ENCODE assay signal across 12 cellular contexts in the genomic region with DNA sequence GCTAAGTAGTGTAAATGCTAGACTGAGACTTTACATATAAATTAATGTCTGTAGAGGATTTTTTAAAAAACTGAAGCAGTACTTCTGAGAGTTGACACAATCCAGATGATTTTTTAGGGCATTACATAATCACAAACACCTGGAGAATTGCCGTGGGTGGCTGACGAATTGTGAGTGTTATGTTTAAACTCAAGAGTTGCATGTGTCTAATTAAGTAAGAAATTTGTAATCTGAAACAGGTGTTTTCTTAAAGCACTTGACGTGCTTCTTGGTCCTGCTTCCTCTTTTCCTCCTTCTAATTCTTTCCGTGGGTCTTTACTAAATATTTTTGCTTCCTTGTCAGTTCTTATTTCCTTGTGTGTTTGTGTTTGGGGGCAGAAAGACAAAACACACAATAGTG. TPM values are rescaled to one million over a fixed set of nuclear protein-coding genes. Genes with fewer than 3 reads are reported as not detected.
A peak's percentile ranks its signal among the peaks of the same experiment; 100 is the strongest.
DNase-seq lines count a peak whose midpoint lies in the region; ATAC-seq and TF ChIP-seq lines count a peak whose summit lies in the region.
"Had no signal": no experiment of that assay in that cellular context is flagged by ENCODE, and none has a peak within 500 bp of the region (broad histone marks: within the 10 kb centered on the region; RNA-seq: fewer than 3 reads in every experiment).

No MANE protein-coding gene starts in this region.

- intact Hi-C loops in lower lobe of right lung (cut with DNase I) = loop anchor here (10.0 kb wide), 1 partner anchor 121 kb away; no protein-coding TSS in a partner anchor

- no peaks in the 10 kb centered on the region for H3K9me2 ChIP-seq in GM23248 (ENCODE audit: insufficient read depth)

- H3K4me3 ChIP-seq in GM23248 (no peak overlapping the region), lower lobe of right lung (no peak overlapping the region)
- H3K4me3 ChIP-seq: skin epidermis had no signal

- peak; percentile 47 for DNase-seq in GM23248
- DNase-seq in NAMALWA (ENCODE audit: low spot score) = peak; percentile 59
- DNase-seq in lower lobe of right lung = no peak
- no peak for DNase-seq in activated CD8-positive, alpha-beta memory T cell treated with anti-CD3 and anti-CD28 coated beads, Interleukin-2, amount 50 U/mL, for 4 hours
- no peak for DNase-seq in NCI-H82 (lab: John Stamatoyannopoulos, UW)
- DNase-seq in mucosa of gallbladder (ENCODE audit: low spot score) = no peak
- no peak for DNase-seq in activated CD4-positive, alpha-beta T cell treated with anti-CD3 and anti-CD28 coated beads, Interleukin-2, amount 50 U/mL, for 48 hours
- DNase-seq: activated T-cell treated with anti-CD3 and anti-CD28 coated beads, Interleukin-2, amount 50 U/mL, for 24 hours; NCI-H187 had no signal

- H3K4me1 ChIP-seq in GM23248 (ENCODE audit: insufficient read depth) = peaks cover 12% of the 10 kb centered on the region
- no peaks in the 10 kb centered on the region for H3K4me1 ChIP-seq in lower lobe of right lung

- no peaks in the 10 kb centered on the region for H3F3A ChIP-seq in GM23248 (ENCODE audit: insufficient read depth)

- H3K36me3 ChIP-seq in GM23248 (ENCODE audit: low read depth) = no peaks in the 10 kb centered on the region
- no peaks in the 10 kb centered on the region for H3K36me3 ChIP-seq in lower lobe of right lung

- H4K20me1 ChIP-seq in GM23248 (ENCODE audit: insufficient read depth) = no peaks in the 10 kb centered on the region

- H3K27me3 ChIP-seq in GM23248 (replicated peaks; ENCODE audit: insufficient read depth) (no peaks in the 10 kb centered on the region), lower lobe of right lung (ENCODE audit: low read depth) (no peaks in the 10 kb centered on the region)

- TF ChIP-seq CTCF in lower lobe of right lung (IDR thresholded peaks at IDR 0.05) = no peak

- H3K79me2 ChIP-seq in GM23248 (ENCODE audit: insufficient read depth) = no peaks in the 10 kb centered on the region

- no peak overlapping the region for H3K9ac ChIP-seq in GM23248

- H3K4me2 ChIP-seq in GM23248 (ENCODE audit: unreplicated experiment) = no peak overlapping the region

- ATAC-seq in GM18519 (IDR thresholded peaks at IDR 0.05; ENCODE audit: low FRiP score, unreplicated experiment) (peak; percentile 74), lower lobe of right lung (peak in 1 of 2 donors; percentile 47)

- H3K27ac ChIP-seq in GM23248 = no peak overlapping the region
- peak overlapping the region; percentile 56 for H3K27ac ChIP-seq in lower lobe of right lung
- H3K27ac ChIP-seq: skin epidermis had no signal

- in situ Hi-C loops in GM23248 (cut with MboI) = loop anchor here (10.0 kb wide), 1 partner anchor 121 kb away; no protein-coding TSS in a partner anchor

- WGBS in GM23248 (ENCODE audit: low coverage in 1 of 2, low lambda C conversion rate in 2 of 2, missing lambda C conversion rate in 2 of 2), 2 experiments = 0 to 3% methylated on average over 4 of the region's 4 CpGs

- H3K9me3 ChIP-seq in GM23248 (ENCODE audit: low read depth) = no peaks in the 10 kb centered on the region
- no peaks in the 10 kb centered on the region for H3K9me3 ChIP-seq in lower lobe of right lung

- H2AFZ ChIP-seq in GM23248 = no peak overlapping the region

RNA-seq across cellular contexts. Expression of gene PIR, which starts 27.8 kb away (rescaled TPM):
- total RNA-seq in GM23248 (2014; rRNA removed; shearing (Covaris generic)) = 0.76 and 1.7 TPM in 2 replicates
- 5.7 and 5.9 TPM in 2 replicates for polyA plus RNA-seq in GM23248 (2016; fragmentation: Nextera tagmentation; extraction: Ambion mirVana)
- total RNA-seq in lower lobe of right lung (19.8 TPM), mucosa of gallbladder (25.1 TPM)

RNA-seq across cellular contexts. Expression of gene BMX, which starts 35.3 kb away (rescaled TPM):
- total RNA-seq in GM23248 (2014; rRNA removed; shearing (Covaris generic)) = not detected in 2 replicates
- polyA plus RNA-seq in GM23248 (2016; fragmentation: Nextera tagmentation; extraction: Ambion mirVana) = not detected in 2 replicates
- total RNA-seq in lower lobe of right lung = 3.0 TPM
- 3.7 TPM for total RNA-seq in mucosa of gallbladder
- total RNA-seq: kidney epithelial cell had no signal

Comparison
In these comparisons a context has a peak if more than half of its experiments do, and no peak if none do; other contexts are left out.
1. DNase-seq: peak in GM23248 (single experiment) and NAMALWA (single experiment); none in lower lobe of right lung (single experiment), activated CD8-positive, alpha-beta memory T cell treated with anti-CD3 and anti-CD28 coated beads, Interleukin-2, amount 50 U/mL, for 4 hours (single experiment), NCI-H82 (single experiment), mucosa of gallbladder (single experiment) and activated CD4-positive, alpha-beta T cell treated with anti-CD3 and anti-CD28 coated beads, Interleukin-2, amount 50 U/mL, for 48 hours (0 of 2).